In genomic region chr10:132389631-132390454, GRCh38 we compare ENCODE assay signal across 11 cellular contexts. TPM values are rescaled to one million over a fixed set of nuclear protein-coding genes. Genes with fewer than 3 reads are reported as not detected.
DNase-seq lines count a peak whose midpoint lies in the region; ATAC-seq and TF ChIP-seq lines count a peak whose summit lies in the region.
"Had no signal": no experiment of that assay in that cellular context is flagged by ENCODE, and none has a peak within 500 bp of the region (broad histone marks: within the 10 kb centered on the region; RNA-seq: fewer than 3 reads in every experiment).

No MANE protein-coding gene starts in this region.

- H3K27me3 ChIP-seq in right cardiac atrium (ENCODE audit: control insufficient read depth, insufficient read depth), result no peaks in the 10 kb centered on the region

- no peak for DNase-seq in activated naive CD4-positive, alpha-beta T cell (lab: John Stamatoyannopoulos, UW)
- peak; percentile 84 for DNase-seq in OCI-M1 (lab: John Stamatoyannopoulos, UW)
- peak; percentile 15 to 45 (median 36) for DNase-seq in right cardiac atrium
- DNase-seq in type B pancreatic cell (ENCODE audit: extremely low spot score, unreplicated experiment), result no peak
- no peak for DNase-seq in GM10248 (ENCODE audit: extremely low spot score)
- no peak for DNase-seq in T-cell
- DNase-seq: activated CD4-positive, alpha-beta T cell treated with anti-CD3 and anti-CD28 coated beads for 1 hour; Calu3; hippocampal formation had no signal

- H3K4me1 ChIP-seq in right cardiac atrium (ENCODE audit: control insufficient read depth, insufficient read depth, low read length), result no peaks in the 10 kb centered on the region

- no peaks in the 10 kb centered on the region for H3K36me3 Mint-ChIP-seq in activated naive CD4-positive, alpha-beta T cell treated with anti-CD3 and anti-CD28 coated beads, Interleukin-2, amount 50 U/mL, for 24 hours
- no peaks in the 10 kb centered on the region for H3K36me3 Mint-ChIP-seq in type B pancreatic cell
- no peaks in the 10 kb centered on the region for H3K36me3 Mint-ChIP-seq in T-cell

- H3K9me3 ChIP-seq in right cardiac atrium (ENCODE audit: control insufficient read depth, low read length), result no peaks in the 10 kb centered on the region

- no peak overlapping the region for H3K4me3 Mint-ChIP-seq in activated naive CD4-positive, alpha-beta T cell treated with anti-CD3 and anti-CD28 coated beads, Interleukin-2, amount 50 U/mL, for 24 hours
- H3K4me3 Mint-ChIP-seq in type B pancreatic cell, result no peak overlapping the region
- H3K4me3 Mint-ChIP-seq in T-cell, result peak overlapping the region in 1 of 3 donors; percentile 44

- no peaks in the 10 kb centered on the region for H3K9me3 Mint-ChIP-seq in activated naive CD4-positive, alpha-beta T cell treated with anti-CD3 and anti-CD28 coated beads, Interleukin-2, amount 50 U/mL, for 24 hours
- H3K9me3 Mint-ChIP-seq in type B pancreatic cell, result peaks cover 9% of the 10 kb centered on the region
- peaks cover 0 to 8% (median 0%) of the 10 kb centered on the region in 3 donors for H3K9me3 Mint-ChIP-seq in T-cell

- WGBS in right cardiac atrium, result 75% methylated on average over 15 of the region's 15 CpGs

- no peak overlapping the region for H3K27ac ChIP-seq in right cardiac atrium (ENCODE audit: low read length)

- peaks cover 3% of the 10 kb centered on the region for H3K4me1 Mint-ChIP-seq in activated naive CD4-positive, alpha-beta T cell treated with anti-CD3 and anti-CD28 coated beads, Interleukin-2, amount 50 U/mL, for 24 hours
- H3K4me1 Mint-ChIP-seq in type B pancreatic cell (ENCODE audit: unreplicated experiment) (peaks cover 16% of the 10 kb centered on the region), T-cell (peaks cover 3 to 11% (median 7%) of the 10 kb centered on the region in 3 donors)

- CTCF ChIA-PET in GM10248 (lab: Yijun Ruan, JAX), result interaction anchor here (0.8 kb wide), 1 partner anchor 249 kb away, joined by 3 read pairs; no protein-coding TSS in a partner anchor
- CTCF ChIA-PET in T-cell (lab: Charles Lee), result no interaction called here

- TF ChIP-seq CTCF in type B pancreatic cell (conservative IDR thresholded peaks at IDR 0.05) (no peak), GM10248 (IDR thresholded peaks at IDR 0.05; ENCODE audit: control extremely low read depth, extremely low read depth, low read depth, missing control alignments) (no peak)

- peak overlapping the region; percentile 77 for H3K27ac Mint-ChIP-seq in activated naive CD4-positive, alpha-beta T cell treated with anti-CD3 and anti-CD28 coated beads, Interleukin-2, amount 50 U/mL, for 24 hours
- H3K27ac Mint-ChIP-seq in type B pancreatic cell, result peak overlapping the region; percentile 50
- H3K27ac Mint-ChIP-seq in T-cell, result peak overlapping the region in 1 of 2 donors; percentile 16

- POLR2A ChIA-PET in GM10248 (lab: Yijun Ruan, JAX), result no interaction called here
- POLR2A ChIA-PET in T-cell (lab: Charles Lee), result no interaction called here

- H3K4me3 ChIP-seq in right cardiac atrium (ENCODE audit: low read length), result no peak overlapping the region

- intact Hi-C loops in right cardiac atrium (cut with DNase I), result loop anchor here (5.0 to 10.0 kb wide), 3 partner anchors 62 to 255 kb away; no protein-coding TSS in a partner anchor

- no peaks in the 10 kb centered on the region for H3K27me3 Mint-ChIP-seq in activated naive CD4-positive, alpha-beta T cell treated with anti-CD3 and anti-CD28 coated beads, Interleukin-2, amount 50 U/mL, for 24 hours
- H3K27me3 Mint-ChIP-seq in type B pancreatic cell (no peaks in the 10 kb centered on the region), T-cell (no peaks in the 10 kb centered on the region)

- ATAC-seq in right cardiac atrium (no peak), GM21717 (IDR thresholded peaks at IDR 0.05; ENCODE audit: unreplicated experiment) (no peak), T-cell (replicated peaks in 1 of 4) (no peak)

RNA-seq across cellular contexts. Expression of gene PWWP2B, which starts 7.2 kb away (rescaled TPM):
- total RNA-seq in right cardiac atrium (10 to 100 TPM in 2 of 4 donors, 1 to 10 TPM in 2; 7.0 to 10.6 (median 9.6) TPM), type B pancreatic cell (ENCODE audit: low replicate concordance) (22.6 and 41.4 TPM in 2 replicates), T-cell (10 to 100 TPM; 11.5 to 15.3 (median 13.6) TPM)
- 9.1 TPM for polyA plus RNA-seq in right cardiac atrium

RNA-seq across cellular contexts. Expression of gene LRRC27, which starts 57.9 kb away (rescaled TPM):
- total RNA-seq in right cardiac atrium (1 to 10 TPM; 3.7 to 9.3 (median 6.8) TPM), type B pancreatic cell (ENCODE audit: low replicate concordance) (8.9 and 14.2 TPM in 2 replicates), T-cell (1 to 10 TPM; 3.1 to 7.8 (median 7.0) TPM)
- polyA plus RNA-seq in right cardiac atrium, result 5.4 TPM

Comparison
In these comparisons a context has a peak if more than half of its experiments do, and no peak if none do; other contexts are left out.
1. DNase-seq: peak in OCI-M1 (single experiment) and right cardiac atrium (3 of 3); none in activated naive CD4-positive, alpha-beta T cell (0 of 4), type B pancreatic cell (single experiment), GM10248 (single experiment) and T-cell (0 of 34).